ENCODE assay signal across 29 cellular contexts in genomic region chr2:205448189-205448588, GRCh38.
"Had no signal": no experiment of that assay in that cellular context is flagged by ENCODE, and none has a peak within 500 bp of the region (broad histone marks: within the 10 kb centered on the region; RNA-seq: fewer than 3 reads in every experiment).

No MANE protein-coding gene starts in this region.

- H3K4me3 Mint-ChIP-seq: stimulated activated effector memory CD8-positive, alpha-beta T cell treated with anti-CD3 and anti-CD28 coated beads, Interleukin-12 subunit alpha, Interleukin-12 subunit beta, amount 100 ng/mL, for 72 hours; stimulated activated memory B cell treated with anti-CD40 and anti-IgM and Interleukin-4, amounts not matched to agents 10 μg/mL and 1 μg/mL and 100 μg/mL, for 72 hours; stimulated activated naive B cell treated with anti-CD40 and anti-IgM and Interleukin-4, amounts not matched to agents 10 μg/mL and 1 μg/mL and 100 μg/mL, for 72 hours; stimulated activated naive CD8-positive, alpha-beta T cell treated with anti-CD3 and anti-CD28 coated beads, Interleukin-15, amount 100 ng/mL, for 72 hours; stimulated activated naive CD8-positive, alpha-beta T cell treated with anti-CD3 and anti-CD28 coated beads, Interleukin-15, Interleukin-2, amounts not matched to agents 100 ng/mL and 50 ng/mL, for 24 hours; type B pancreatic cell had no signal

- H3K4me1 Mint-ChIP-seq: stimulated activated effector memory CD8-positive, alpha-beta T cell treated with anti-CD3 and anti-CD28 coated beads, Interleukin-12 subunit alpha, Interleukin-12 subunit beta, amount 100 ng/mL, for 72 hours; stimulated activated memory B cell treated with anti-CD40 and anti-IgM and Interleukin-4, amounts not matched to agents 10 μg/mL and 1 μg/mL and 100 μg/mL, for 72 hours; stimulated activated naive B cell treated with anti-CD40 and anti-IgM and Interleukin-4, amounts not matched to agents 10 μg/mL and 1 μg/mL and 100 μg/mL, for 72 hours; stimulated activated naive CD8-positive, alpha-beta T cell treated with anti-CD3 and anti-CD28 coated beads, Interleukin-15, amount 100 ng/mL, for 72 hours had no signal

- H3K27ac ChIP-seq: stomach, suprapubic skin, testis, thoracic aorta, thyroid gland, tibial artery, tibial nerve, transverse colon, upper lobe of left lung, upper lobe of right lung, uterus, vagina had no signal

- H3K4me3 ChIP-seq: stomach, suprapubic skin, testis, thoracic aorta, thyroid gland, tibial artery, tibial nerve, transverse colon, upper lobe of left lung, upper lobe of right lung, uterus, vagina had no signal

- FAIRE-seq: urothelium cell line had no signal

- H3K9me3 ChIP-seq: stomach, suprapubic skin, testis, thoracic aorta, thyroid gland, tibial artery, tibial nerve, transverse colon, upper lobe of left lung, upper lobe of right lung, uterus, vagina had no signal

- H3K27ac Mint-ChIP-seq: stimulated activated effector memory CD8-positive, alpha-beta T cell treated with anti-CD3 and anti-CD28 coated beads, Interleukin-12 subunit alpha, Interleukin-12 subunit beta, amount 100 ng/mL, for 72 hours; stimulated activated memory B cell treated with anti-CD40 and anti-IgM and Interleukin-4, amounts not matched to agents 10 μg/mL and 1 μg/mL and 100 μg/mL, for 72 hours; stimulated activated naive B cell treated with anti-CD40 and anti-IgM and Interleukin-4, amounts not matched to agents 10 μg/mL and 1 μg/mL and 100 μg/mL, for 72 hours; stimulated activated naive CD8-positive, alpha-beta T cell treated with anti-CD3 and anti-CD28 coated beads, Interleukin-15, amount 100 ng/mL, for 72 hours; stimulated activated naive CD8-positive, alpha-beta T cell treated with anti-CD3 and anti-CD28 coated beads, Interleukin-15, Interleukin-2, amounts not matched to agents 100 ng/mL and 50 ng/mL, for 24 hours; type B pancreatic cell had no signal

- DNase-seq: stimulated activated CD4-positive, alpha-beta T cell treated with anti-CD3 and anti-CD28 coated beads, Interleukin-2, amount 100 ng/mL, for 48 hours; stimulated activated CD4-positive, alpha-beta T cell treated with anti-CD3 and anti-CD28 coated beads, Interleukin-4, amount 100 ng/mL, for 1 hour; stimulated activated CD4-positive, alpha-beta T cell treated with anti-CD3 and anti-CD28 coated beads, Interleukin-4, amount 100 ng/mL, for 24 hours; stimulated activated CD4-positive, alpha-beta T cell treated with anti-CD3 and anti-CD28 coated beads, Interleukin-4, amount 100 ng/mL, for 4 hours; stimulated activated CD8-positive, alpha-beta memory T cell treated with anti-CD3 and anti-CD28 coated beads, Interleukin-4, amount 100 ng/mL, for 48 hours; stimulated activated naive B cell treated with anti-CD40 and anti-IgM and Interleukin-4, amounts not matched to agents 10 μg/mL and 1 μg/mL and 100 μg/mL, for 72 hours; stimulated activated naive CD4-positive, alpha-beta T cell; stimulated activated naive CD4-positive, alpha-beta T cell treated with Interleukin-2 at 50 U/mL for 16 hours; stimulated activated naive CD8-positive, alpha-beta T cell treated with anti-CD3 and anti-CD28 coated beads, Interleukin-15, amount 100 ng/mL, for 72 hours; stimulated activated naive CD8-positive, alpha-beta T cell treated with anti-CD3 and anti-CD28 coated beads, Interleukin-15, Interleukin-2, amounts not matched to agents 100 U/mL and 50 U/mL, for 24 hours; stomach; substantia nigra; testis; thyroid gland; tibial artery; transverse colon; trophoblast cell; upper lobe of left lung; upper lobe of right lung; uterus had no signal

- H3K36me3 Mint-ChIP-seq: stimulated activated effector memory CD8-positive, alpha-beta T cell treated with anti-CD3 and anti-CD28 coated beads, Interleukin-12 subunit alpha, Interleukin-12 subunit beta, amount 100 ng/mL, for 72 hours; stimulated activated memory B cell treated with anti-CD40 and anti-IgM and Interleukin-4, amounts not matched to agents 10 μg/mL and 1 μg/mL and 100 μg/mL, for 72 hours; stimulated activated naive B cell treated with anti-CD40 and anti-IgM and Interleukin-4, amounts not matched to agents 10 μg/mL and 1 μg/mL and 100 μg/mL, for 72 hours had no signal

- H3K4me1 ChIP-seq: stomach, suprapubic skin, testis, thyroid gland, tibial artery, tibial nerve, transverse colon, upper lobe of left lung, upper lobe of right lung, uterus, vagina had no signal

- H3K36me3 ChIP-seq: stomach, suprapubic skin, thoracic aorta, thyroid gland, tibial artery, transverse colon, upper lobe of left lung, upper lobe of right lung, uterus, vagina had no signal

- ATAC-seq: stimulated activated effector memory CD8-positive, alpha-beta T cell treated with anti-CD3 and anti-CD28 coated beads, Interleukin-12 subunit alpha, Interleukin-12 subunit beta, amount 100 ng/mL, for 72 hours; stimulated activated memory B cell treated with anti-CD40 and anti-IgM and Interleukin-4, amounts not matched to agents 10 μg/mL and 1 μg/mL and 100 μg/mL, for 72 hours; stimulated activated naive B cell treated with anti-CD40 and anti-IgM and Interleukin-4, amounts not matched to agents 10 μg/mL and 1 μg/mL and 100 μg/mL, for 72 hours; stimulated activated naive CD8-positive, alpha-beta T cell treated with anti-CD3 and anti-CD28 coated beads, Interleukin-15, amount 100 ng/mL, for 72 hours; stimulated activated naive CD8-positive, alpha-beta T cell treated with anti-CD3 and anti-CD28 coated beads, Interleukin-15, Interleukin-2, amounts not matched to agents 100 U/mL and 50 U/mL, for 24 hours; upper lobe of right lung had no signal

- H3K27me3 ChIP-seq: stomach, suprapubic skin, testis, thyroid gland, tibial artery, tibial nerve, transverse colon, upper lobe of left lung, upper lobe of right lung, uterus, vagina had no signal

- H3K27me3 Mint-ChIP-seq: stimulated activated naive CD8-positive, alpha-beta T cell treated with anti-CD3 and anti-CD28 coated beads, Interleukin-15, amount 100 ng/mL, for 72 hours; stimulated activated naive CD8-positive, alpha-beta T cell treated with anti-CD3 and anti-CD28 coated beads, Interleukin-15, Interleukin-2, amounts not matched to agents 100 ng/mL and 50 ng/mL, for 24 hours; type B pancreatic cell had no signal
